ENCODE assay signal across 22 cellular contexts in the genomic region with DNA sequence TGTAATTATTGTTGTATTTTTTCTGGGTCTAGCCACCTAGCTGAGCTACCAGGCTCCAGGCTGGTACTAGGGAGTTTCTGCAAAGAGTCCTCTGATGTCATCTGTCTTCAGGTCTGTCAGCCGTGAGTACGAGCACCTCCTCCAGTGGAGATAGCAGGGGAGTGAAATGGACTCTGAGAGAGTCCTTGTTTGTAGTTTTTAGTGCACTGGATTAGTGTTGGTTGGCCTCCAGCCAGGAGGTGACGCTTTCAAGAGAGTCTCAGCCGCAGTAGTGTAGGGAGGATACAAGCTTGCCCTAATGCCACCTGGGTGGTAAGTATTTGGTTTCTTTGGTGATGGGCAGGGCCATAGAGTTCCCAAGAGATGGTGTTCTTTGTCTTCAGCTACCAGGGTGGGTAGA.
"Had no signal": no experiment of that assay in that cellular context is flagged by ENCODE, and none has a peak within 500 bp of the region (broad histone marks: within the 10 kb centered on the region; RNA-seq: fewer than 3 reads in every experiment).

No MANE protein-coding gene starts in this region.

- H3K4me1 ChIP-seq: colonic mucosa, esophagus squamous epithelium, gastroesophageal sphincter, left ventricle myocardium inferior, lower lobe of right lung, pancreas, suprapubic skin, tibial artery had no signal

- DNase-seq: colonic mucosa; dermis blood vessel endothelial cell; esophagus squamous epithelium; foreskin fibroblast; immature natural killer cell; left cardiac atrium; left ventricle myocardium inferior; lower lobe of right lung; mesenchymal stem cell; midbrain; naive B cell; occipital lobe; pancreas; right cardiac atrium; stimulated activated CD4-positive, alpha-beta T cell treated with anti-CD3 and anti-CD28 coated beads, Interleukin-2, amount 100 ng/mL, for 48 hours; stimulated activated CD8-positive, alpha-beta memory T cell treated with anti-CD3 and anti-CD28 coated beads, Interleukin-4, amount 100 ng/mL, for 48 hours; stimulated activated naive CD8-positive, alpha-beta T cell treated with anti-CD3 and anti-CD28 coated beads, Interleukin-15, Interleukin-2, amounts not matched to agents 100 U/mL and 50 U/mL, for 24 hours; tibial artery had no signal

- H3K4me3 ChIP-seq: colonic mucosa, esophagus squamous epithelium, gastroesophageal sphincter, left ventricle myocardium inferior, lower lobe of right lung, pancreas, smooth muscle cell, suprapubic skin, tibial artery had no signal

- H3K36me3 ChIP-seq: colonic mucosa, esophagus squamous epithelium, gastroesophageal sphincter, left ventricle myocardium inferior, lower lobe of right lung, pancreas, suprapubic skin, tibial artery had no signal

- ATAC-seq: gastroesophageal sphincter; left cardiac atrium; lower lobe of right lung; pancreas; right cardiac atrium; stimulated activated effector memory CD8-positive, alpha-beta T cell treated with anti-CD3 and anti-CD28 coated beads, Interleukin-12 subunit alpha, Interleukin-12 subunit beta, amount 100 ng/mL, for 72 hours; stimulated activated naive CD8-positive, alpha-beta T cell treated with anti-CD3 and anti-CD28 coated beads, Interleukin-15, Interleukin-2, amounts not matched to agents 100 U/mL and 50 U/mL, for 24 hours had no signal

- H3K27me3 ChIP-seq: colonic mucosa, esophagus squamous epithelium, gastroesophageal sphincter, pancreas, suprapubic skin, tibial artery had no signal

- H3K4me2 ChIP-seq: smooth muscle cell had no signal

- H3K27ac ChIP-seq: colonic mucosa, esophagus squamous epithelium, gastroesophageal sphincter, left ventricle myocardium inferior, lower lobe of right lung, pancreas, suprapubic skin, tibial artery had no signal

- H3K9me3 ChIP-seq: colonic mucosa, esophagus squamous epithelium, lower lobe of right lung, pancreas, suprapubic skin, tibial artery had no signal
